In genomic region chr12:6961278-6961694, GRCh38 we compare ENCODE assay signal across 8 cellular contexts.
DNase-seq lines count a peak whose midpoint lies in the region.

No MANE protein-coding gene starts in this region.

- H3K9me3 Mint-ChIP-seq in activated naive CD8-positive, alpha-beta T cell (ENCODE audit: low read depth): no peaks in the 10 kb centered on the region

- H3K36me3 ChIP-seq in SK-N-MC (ENCODE audit: insufficient read depth, low read length): peaks cover 12% of the 10 kb centered on the region

- H3K4me1 Mint-ChIP-seq in activated naive CD8-positive, alpha-beta T cell (ENCODE audit: low read depth): peaks cover 83% of the 10 kb centered on the region

- H3K9me3 ChIP-seq in SK-N-MC (ENCODE audit: low read depth, low read length): no peaks in the 10 kb centered on the region
- H3K9me3 ChIP-seq in iPS-18c (ENCODE audit: control insufficient read depth, insufficient read depth, low read length): peaks cover 2% of the 10 kb centered on the region

- H3K27ac ChIP-seq in SK-N-MC: peak overlapping the region; percentile 94

- peak overlapping the region; percentile 99 for H3K27ac Mint-ChIP-seq in activated naive CD8-positive, alpha-beta T cell

- H3K27me3 Mint-ChIP-seq in activated naive CD8-positive, alpha-beta T cell: no peaks in the 10 kb centered on the region

- DNase-seq in NCI-H2196 (lab: John Stamatoyannopoulos, UW; ENCODE audit: unreplicated experiment) (peak; percentile 38), NCI-H2196 treated with DMSO at 0.1 percent for 48 hours (lab: John Stamatoyannopoulos, UW; ENCODE audit: unreplicated experiment) (no peak), SK-N-MC (ENCODE audit: low read depth, low spot score) (no peak), DMS 273 (lab: John Stamatoyannopoulos, UW; ENCODE audit: unreplicated experiment) (no peak), NCI-H1436 treated with DMSO at 0.1 percent for 48 hours (lab: John Stamatoyannopoulos, UW) (no peak)
- peak; percentile 74 to 94 (median 86) for DNase-seq in stimulated activated CD4-positive, alpha-beta T cell treated with anti-CD3 and anti-CD28 coated beads, Interleukin-1b, Interleukin-23, amount 100 ng/mL, for 24 hours (ENCODE audit: low read depth in 4 of 4, low spot score in 1 of 4)

- H3K9ac ChIP-seq in SK-N-MC (ENCODE audit: insufficient read length): peak overlapping the region; percentile 73

- H3K36me3 Mint-ChIP-seq in activated naive CD8-positive, alpha-beta T cell: peaks cover 24% of the 10 kb centered on the region

- peak overlapping the region; percentile 66 for H3K4me3 ChIP-seq in SK-N-MC
- peak overlapping the region; percentile 25; the same call in 1 of the 2 replicates for H3K4me3 ChIP-seq in iPS-18c (ENCODE audit: insufficient read depth, low read depth, low read length)

- H3K4me3 Mint-ChIP-seq in activated naive CD8-positive, alpha-beta T cell: peak overlapping the region; percentile 87

Comparison
In these comparisons a context has a peak if more than half of its experiments do, and no peak if none do; other contexts are left out.
1. DNase-seq: peak in NCI-H2196 (single experiment) and stimulated activated CD4-positive, alpha-beta T cell treated with anti-CD3 and anti-CD28 coated beads, Interleukin-1b, Interleukin-23, amount 100 ng/mL, for 24 hours (4 of 4); none in NCI-H2196 treated with DMSO at 0.1 percent for 48 hours (single experiment), SK-N-MC (single experiment), DMS 273 (single experiment) and NCI-H1436 treated with DMSO at 0.1 percent for 48 hours (single experiment).